Comparison of ENCODE assay signal across 16 cellular contexts in genomic region chrX:121322159-121322558, GRCh38.
DNase-seq lines count a peak whose midpoint lies in the region; ATAC-seq and TF ChIP-seq lines count a peak whose summit lies in the region.
"Had no signal": no experiment of that assay in that cellular context is flagged by ENCODE, and none has a peak within 500 bp of the region (broad histone marks: within the 10 kb centered on the region; RNA-seq: fewer than 3 reads in every experiment).

No MANE protein-coding gene starts in this region.

- H3K9me2 ChIP-seq in PC-3 (replicated peaks; ENCODE audit: low read length), result no peaks in the 10 kb centered on the region

- no peak for ATAC-seq in PC-3
- ATAC-seq in GM19397 (IDR thresholded peaks at IDR 0.05; ENCODE audit: unreplicated experiment), result no peak
- no peak for ATAC-seq in GM21576 (IDR thresholded peaks at IDR 0.05; ENCODE audit: unreplicated experiment)

- no peaks in the 10 kb centered on the region for H3F3A ChIP-seq in PC-3 (ENCODE audit: low read length, unreplicated experiment)

- H3K27ac ChIP-seq in PC-3 (ENCODE audit: low read length), result no peak overlapping the region
- H3K27ac ChIP-seq: thyroid gland had no signal

- H3K79me2 ChIP-seq in PC-3 (ENCODE audit: low read length), result no peaks in the 10 kb centered on the region

- no peak overlapping the region for H2AFZ ChIP-seq in PC-3 (ENCODE audit: low read length)

- BruUV-seq in PC-3 (replicated peaks; lab: Mats Ljungman, UMichigan), result no TSS peak

- no peaks in the 10 kb centered on the region for H4K20me1 ChIP-seq in PC-3 (ENCODE audit: low read length)

- CTCF ChIA-PET in PC-3 (lab: Charles Lee), result interaction anchor here (0.5 kb wide), 1 partner anchor 78 kb away, joined by 4 read pairs; no protein-coding TSS in a partner anchor

- H3K4me2 ChIP-seq in PC-3 (ENCODE audit: low read length), result no peak overlapping the region

- POLR2A ChIA-PET in PC-3 (lab: Charles Lee; ENCODE audit: unreplicated experiment), result no interaction called here

- TF ChIP-seq CTCF in GM13976 (IDR thresholded peaks at IDR 0.05; ENCODE audit: borderline replicate concordance, control extremely low read depth, extremely low read depth, insufficient read depth, missing control alignments), result peak; percentile 11
- peak; percentile 66 for TF ChIP-seq CTCF in PC-3 (conservative IDR thresholded peaks at IDR 0.05; ENCODE audit: low read depth, low read length)
- peak; percentile 5 for TF ChIP-seq CTCF in fibroblast of pulmonary artery (IDR thresholded peaks at IDR 0.05; ENCODE audit: low read length, missing control alignments)

- H3K9ac ChIP-seq in PC-3 (ENCODE audit: low read length), result no peak overlapping the region

- H3K4me3 ChIP-seq in PC-3 (ENCODE audit: low read length) (no peak overlapping the region), fibroblast of pulmonary artery (replicated peaks; ENCODE audit: low read depth, low read length) (no peak overlapping the region)
- H3K4me3 ChIP-seq: thyroid gland had no signal

- no peaks in the 10 kb centered on the region for H3K9me3 ChIP-seq in PC-3 (ENCODE audit: low read length)
- H3K9me3 ChIP-seq: thyroid gland had no signal

- in situ Hi-C loops in GM13976 (cut with MboI; ENCODE audit: low sequenced_read_pairs, unreplicated experiment), result loop anchor here (25.0 kb wide), 1 partner anchor 265 kb away; no protein-coding TSS in a partner anchor

- no peaks in the 10 kb centered on the region for H3K27me3 ChIP-seq in PC-3 (ENCODE audit: low read length)
- H3K27me3 ChIP-seq: thyroid gland had no signal

- H3K4me1 ChIP-seq in PC-3 (ENCODE audit: insufficient read depth, low read length), result no peaks in the 10 kb centered on the region

- no peaks in the 10 kb centered on the region for H3K36me3 ChIP-seq in PC-3 (ENCODE audit: low read depth, low read length)
- H3K36me3 ChIP-seq: thyroid gland had no signal

- intact Hi-C loops in PC-3 (cut with micrococcal nuclease), result loop anchor here (5.0 kb wide), 1 partner anchor 255 kb away; no protein-coding TSS in a partner anchor

- peak; percentile 5 for DNase-seq in AG20443 (ENCODE audit: low spot score)
- no peak for DNase-seq in GM13976 (ENCODE audit: low spot score)
- peak; percentile 46 for DNase-seq in PC-3
- no peak for DNase-seq in fibroblast of pulmonary artery (ENCODE audit: low read depth)
- DNase-seq in NCI-H2171 (lab: John Stamatoyannopoulos, UW), result no peak
- DNase-seq in NK-92 (lab: John Stamatoyannopoulos, UW; ENCODE audit: unreplicated experiment), result no peak
- DNase-seq: activated effector memory CD4-positive, alpha-beta T cell treated with anti-CD3 and anti-CD28 coated beads, Interleukin-2, amount 50 U/mL, for 16 hours; AML-193; DMS79 treated with DMSO at 0.1 percent for 48 hours; glutamatergic neuron; kidney; NCI-H1930; stimulated activated CD8-positive, alpha-beta memory T cell treated with anti-CD3 and anti-CD28 coated beads, Interleukin-4, amount 100 ng/mL, for 48 hours; thyroid gland had no signal

Comparison
In these comparisons a context has a peak if more than half of its experiments do, and no peak if none do; other contexts are left out.
1. DNase-seq: peak in AG20443 (single experiment) and PC-3 (single experiment); none in GM13976 (single experiment), fibroblast of pulmonary artery (single experiment), NCI-H2171 (single experiment) and NK-92 (single experiment).
2. CTCF ChIP-seq: peak in every context shown above with its lines; median percentile 66 in PC-3; 11 in GM13976; 5 in fibroblast of pulmonary artery.